In the genomic region with DNA sequence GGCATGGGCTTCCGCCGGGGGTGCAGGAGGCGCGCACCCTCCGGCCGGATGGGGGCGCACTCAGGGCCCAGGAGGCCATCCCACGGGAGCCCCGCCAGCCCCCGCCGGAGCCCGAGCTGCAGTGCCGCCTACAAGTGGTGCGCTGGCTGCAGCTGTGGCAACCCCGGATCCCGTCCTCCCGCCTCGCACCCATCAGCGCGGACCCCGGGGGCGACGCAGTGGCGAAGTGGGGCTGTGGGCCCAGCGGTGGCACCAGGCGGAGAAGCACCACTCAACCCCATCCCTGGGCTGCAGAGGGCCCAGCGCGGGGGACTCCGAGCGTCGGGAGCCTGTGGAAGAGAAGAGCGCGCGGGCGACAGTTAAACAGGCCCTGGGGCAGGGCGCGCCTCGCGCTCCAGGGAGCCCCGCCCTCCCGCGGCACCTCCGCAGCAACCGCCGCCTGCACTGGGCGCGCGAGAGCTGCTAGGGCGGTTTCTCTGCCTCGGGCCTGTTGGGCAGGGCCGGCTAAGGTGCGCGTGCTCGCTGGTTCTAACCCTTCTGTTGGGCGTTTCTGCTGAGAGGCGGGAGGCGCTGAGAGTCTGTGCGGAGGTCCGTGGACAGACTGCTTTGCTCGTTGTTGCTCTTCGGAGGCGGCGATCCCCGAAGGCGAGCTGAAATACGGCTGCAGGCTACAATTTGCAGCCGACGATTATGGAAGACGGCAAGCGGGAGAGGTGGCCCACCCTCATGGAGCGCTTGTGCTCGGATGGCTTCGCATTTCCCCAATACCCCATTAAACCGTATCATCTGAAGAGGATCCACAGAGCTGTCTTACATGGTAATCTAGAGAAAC, we compare ENCODE assay signal across 8 cellular contexts. TPM values are rescaled to one million over a fixed set of nuclear protein-coding genes. Genes with fewer than 3 reads are reported as not detected.
A peak's percentile ranks its signal among the peaks of the same experiment; 100 is the strongest.
DNase-seq lines count a peak whose midpoint lies in the region; ATAC-seq, FAIRE-seq and TF ChIP-seq lines count a peak whose summit lies in the region.
"Not testable (repeated sequence)": the region's sequence is repeated elsewhere in the genome, so short reads cannot be mapped to it uniquely, and the experiment has no call there.

A gene (plus strand): TSS at position 104 of the 832 bp plus-strand sequence. CDS start 587 bp downstream, at position 691.

- peak within 1 kb of the TSS; percentile 99 for H2AFZ ChIP-seq in neural progenitor cell (replicated peaks)

- not testable (repeated sequence) for H3K36me3 ChIP-seq in neural progenitor cell

- H4K20me1 ChIP-seq in neural progenitor cell (ENCODE audit: low read depth), result not testable (repeated sequence)

- not testable (repeated sequence) for H3K9me3 ChIP-seq in neural progenitor cell (ENCODE audit: low read depth)

- not testable (repeated sequence) for H3K4me1 ChIP-seq in neural progenitor cell

- peak within 1 kb of the TSS; percentile 94 for H3K27ac ChIP-seq in angular gyrus (ENCODE audit: low read depth, low read length)
- H3K27ac ChIP-seq in neural progenitor cell, result not testable (repeated sequence)

- not testable (repeated sequence) for DNase-seq in D721Med (ENCODE audit: insufficient read length, low spot score)
- peak; percentile 59 to 92 (median 75) for DNase-seq in T-helper 2 cell
- DNase-seq in head of caudate nucleus, result peak; percentile 80 to 96 (median 90)
- DNase-seq in neural progenitor cell (ENCODE audit: low spot score), result peak; percentile 89
- peak; percentile 75 for DNase-seq in stimulated activated CD8-positive, alpha-beta memory T cell treated with anti-CD3 and anti-CD28 coated beads, Interleukin-7, amount 100 ng/mL, for 24 hours (ENCODE audit: low read depth)

- H3K36me3 Mint-ChIP-seq in neural progenitor cell, result not testable (repeated sequence)

- intact Hi-C loops in head of caudate nucleus (cut with DNase I), result not testable (repeated sequence)

- peak within 1 kb of the TSS; percentile 100 for H3K4me3 Mint-ChIP-seq in neural progenitor cell

- H3K79me2 ChIP-seq in neural progenitor cell (ENCODE audit: low read depth), result not testable (repeated sequence)

- not testable (repeated sequence) for H3K27me3 Mint-ChIP-seq in neural progenitor cell (ENCODE audit: insufficient read depth, low read depth)

- not testable (repeated sequence) for H3K4me1 Mint-ChIP-seq in neural progenitor cell

- not testable (repeated sequence) for H3F3A ChIP-seq in neural progenitor cell (ENCODE audit: low read depth)

- TF ChIP-seq CTCF in D721Med (IDR thresholded peaks at IDR 0.05; ENCODE audit: insufficient read depth, missing control alignments), result peak; percentile 44
- peak; percentile 58 for TF ChIP-seq CTCF in neural progenitor cell (IDR thresholded peaks at IDR 0.05)

- ATAC-seq in GM21381 (IDR thresholded peaks at IDR 0.05; ENCODE audit: unreplicated experiment) (peak; percentile 94), HG03469 (IDR thresholded peaks at IDR 0.05; ENCODE audit: unreplicated experiment) (peak; percentile 79)

- not testable (repeated sequence) for FAIRE-seq in D721Med (lab: Jason Lieb, UNC)

- H3K9me3 Mint-ChIP-seq in neural progenitor cell, result not testable (repeated sequence)

- not testable (repeated sequence) for H3K9ac ChIP-seq in neural progenitor cell

- H3K27ac Mint-ChIP-seq in neural progenitor cell, result peak within 1 kb of the TSS; percentile 87

- not testable (repeated sequence) for H3K27me3 ChIP-seq in neural progenitor cell

- peak within 1 kb of the TSS; percentile 99 for H3K4me3 ChIP-seq in neural progenitor cell

- peak within 1 kb of the TSS; percentile 93 for H3K4me2 ChIP-seq in neural progenitor cell

RNA-seq across cellular contexts. Expression of the gene that starts here (rescaled TPM):
- total RNA-seq in neural progenitor cell (ENCODE audit: low replicate concordance), result 40.2 and 57.2 TPM in 2 replicates
